ENCODE assay signal across 28 cellular contexts in the genomic region with DNA sequence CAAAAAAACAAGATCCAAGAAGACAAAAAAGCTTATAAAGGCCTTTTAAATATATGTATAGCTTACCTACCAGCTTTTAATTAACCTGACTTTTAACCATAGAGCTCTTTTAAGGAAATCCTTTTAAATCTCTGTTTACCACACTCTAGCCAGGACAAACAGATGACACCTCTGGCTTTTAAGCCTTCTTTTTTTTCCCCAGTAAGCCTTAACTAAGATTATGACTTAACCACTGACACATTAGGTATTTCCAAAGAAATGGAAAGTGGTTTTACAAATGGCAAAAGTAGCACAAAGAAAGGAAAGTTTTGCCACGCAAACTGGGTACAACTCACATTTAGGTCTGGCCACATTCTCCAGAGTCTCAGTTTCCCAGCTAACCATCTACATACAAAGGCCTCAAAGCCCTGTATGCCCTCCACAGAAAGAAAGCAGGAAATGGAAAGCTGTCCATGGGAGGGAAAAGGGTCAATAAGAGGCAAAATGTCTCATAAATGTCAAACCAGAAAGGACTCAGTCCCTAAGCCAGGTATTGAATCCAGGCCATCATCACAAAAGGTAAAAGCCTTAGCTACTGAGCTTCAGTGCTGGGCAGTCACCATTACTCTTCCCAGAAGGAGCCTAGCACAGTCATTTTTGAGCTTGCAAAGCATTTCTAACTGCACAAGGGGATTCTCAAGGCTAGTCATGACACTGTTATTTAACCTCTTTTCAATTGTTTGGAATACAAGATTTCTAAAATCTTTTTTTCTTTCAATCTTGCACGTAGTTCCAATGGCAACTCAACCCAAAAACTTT. TPM values are rescaled to one million over a fixed set of nuclear protein-coding genes. Genes with fewer than 3 reads are reported as not detected.
DNase-seq lines count a peak whose midpoint lies in the region; ATAC-seq and TF ChIP-seq lines count a peak whose summit lies in the region.
"Had no signal": no experiment of that assay in that cellular context is flagged by ENCODE, and none has a peak within 500 bp of the region (broad histone marks: within the 10 kb centered on the region; RNA-seq: fewer than 3 reads in every experiment).

No MANE protein-coding gene starts in this region.

- CTCF ChIA-PET in activated CD8-positive, alpha-beta T cell treated with anti-CD3 and anti-CD28 coated beads for 36 hours (lab: Charles Lee) = interaction anchor here (0.6 kb wide), 1 partner anchor 10 kb away, joined by 3 read pairs; no protein-coding TSS in a partner anchor
- CTCF ChIA-PET in activated CD8-positive, alpha-beta T cell treated with anti-CD3 and anti-CD28 coated beads, Interleukin-2, amount 10 ng/mL, durations not matched to agents 7 days and 5 days (lab: Charles Lee) = no interaction called here

- H3K9ac ChIP-seq in HUES48 (ENCODE audit: low read depth, low read length) (no peak overlapping the region; the same call in 1 of the 2 replicates), neural progenitor cell (no peak overlapping the region)

- peaks cover 66% of the 10 kb centered on the region for H3K4me1 ChIP-seq in HUES48 (ENCODE audit: control insufficient read depth, insufficient read depth, low read length)
- H3K4me1 ChIP-seq in neural progenitor cell = peaks cover 17% of the 10 kb centered on the region
- H3K4me1 ChIP-seq: ascending aorta, vagina had no signal

- H3K4me3 Mint-ChIP-seq in activated CD8-positive, alpha-beta T cell treated with anti-CD3 and anti-CD28 coated beads for 36 hours = no peak overlapping the region
- H3K4me3 Mint-ChIP-seq in activated CD8-positive, alpha-beta T cell treated with anti-CD3 and anti-CD28 coated beads, Interleukin-2, amount 10 ng/mL, durations not matched to agents 7 days and 5 days = no peak overlapping the region
- H3K4me3 Mint-ChIP-seq in activated naive CD8-positive, alpha-beta T cell = peak overlapping the region; percentile 25
- no peak overlapping the region for H3K4me3 Mint-ChIP-seq in neural progenitor cell
- H3K4me3 Mint-ChIP-seq: activated naive CD4-positive, alpha-beta T cell treated with anti-CD3 and anti-CD28 coated beads, Interleukin-2, amount 50 U/mL, for 24 hours; nephron; T-helper 1 cell treated with Interleukin-12 subunit alpha and Interleukin-12 subunit beta and Interleukin-4 antibody, amounts not matched to agents 30 μg/mL and 1 μg/mL, for 36 hours had no signal

- no peak for DNase-seq in activated CD8-positive, alpha-beta T cell treated with anti-CD3 and anti-CD28 coated beads for 36 hours
- no peak for DNase-seq in activated CD8-positive, alpha-beta T cell treated with anti-CD3 and anti-CD28 coated beads, Interleukin-2, amount 10 ng/mL, durations not matched to agents 7 days and 5 days
- DNase-seq in neural progenitor cell (ENCODE audit: low spot score) (no peak), NOMO-1 (lab: John Stamatoyannopoulos, UW; ENCODE audit: unreplicated experiment in 2 of 2) (no peak), NCI-H1105 treated with DMSO at 0.1 percent for 48 hours (lab: John Stamatoyannopoulos, UW) (no peak), GM03348 (ENCODE audit: low spot score) (no peak)
- DNase-seq: activated CD4-positive, alpha-beta T cell treated with anti-CD3 and anti-CD28 coated beads for 1 hour; DMS79 treated with DMSO at 0.1 percent for 48 hours; GDM1; hippocampal formation; Karpas-422; mucosa of descending colon; NCI-H1417 treated with DMSO at 0.1 percent for 48 hours; NCI-H2029 treated with DMSO at 0.1 percent for 48 hours; NCI-H526; Right ventricle myocardium superior; stimulated activated naive CD4-positive, alpha-beta T cell treated with Interleukin-2 at 50 U/mL for 16 hours had no signal

- no peaks in the 10 kb centered on the region for H4K20me1 ChIP-seq in neural progenitor cell (ENCODE audit: low read depth)

- H3K79me2 ChIP-seq in neural progenitor cell (ENCODE audit: low read depth) = peaks cover 95% of the 10 kb centered on the region

- no peak overlapping the region for H3K4me2 ChIP-seq in neural progenitor cell
- H3K4me2 ChIP-seq: A549 had no signal

- H2AFZ ChIP-seq in neural progenitor cell (replicated peaks) = no peak overlapping the region

- no peaks in the 10 kb centered on the region for H3K27me3 ChIP-seq in HUES48 (ENCODE audit: control insufficient read depth, insufficient read depth, low read length)
- H3K27me3 ChIP-seq in neural progenitor cell = no peaks in the 10 kb centered on the region
- H3K27me3 ChIP-seq: ascending aorta, cardiac muscle cell, vagina had no signal

- no peak overlapping the region for H3K4me3 ChIP-seq in HUES48 (ENCODE audit: low read depth, low read length)
- H3K4me3 ChIP-seq in neural progenitor cell = no peak overlapping the region
- H3K4me3 ChIP-seq: A549, ascending aorta, cardiac muscle cell, mucosa of descending colon, vagina had no signal

- H3K4me1 Mint-ChIP-seq in activated CD8-positive, alpha-beta T cell treated with anti-CD3 and anti-CD28 coated beads for 36 hours (ENCODE audit: low read depth) = peaks cover 75% of the 10 kb centered on the region
- H3K4me1 Mint-ChIP-seq in activated CD8-positive, alpha-beta T cell treated with anti-CD3 and anti-CD28 coated beads, Interleukin-2, amount 10 ng/mL, durations not matched to agents 7 days and 5 days (ENCODE audit: low read depth) = peaks cover 35% of the 10 kb centered on the region
- peaks cover 85% of the 10 kb centered on the region for H3K4me1 Mint-ChIP-seq in activated naive CD8-positive, alpha-beta T cell (ENCODE audit: low read depth)
- H3K4me1 Mint-ChIP-seq in neural progenitor cell = no peaks in the 10 kb centered on the region
- H3K4me1 Mint-ChIP-seq: nephron had no signal

- peaks cover 14% of the 10 kb centered on the region for H3F3A ChIP-seq in neural progenitor cell (ENCODE audit: low read depth)

- H3K27me3 Mint-ChIP-seq in activated CD8-positive, alpha-beta T cell treated with anti-CD3 and anti-CD28 coated beads for 36 hours = no peaks in the 10 kb centered on the region
- no peaks in the 10 kb centered on the region for H3K27me3 Mint-ChIP-seq in activated CD8-positive, alpha-beta T cell treated with anti-CD3 and anti-CD28 coated beads, Interleukin-2, amount 10 ng/mL, durations not matched to agents 7 days and 5 days (ENCODE audit: low read depth)
- H3K27me3 Mint-ChIP-seq in activated naive CD8-positive, alpha-beta T cell = no peaks in the 10 kb centered on the region
- no peaks in the 10 kb centered on the region for H3K27me3 Mint-ChIP-seq in neural progenitor cell (ENCODE audit: insufficient read depth, low read depth)
- H3K27me3 Mint-ChIP-seq: activated naive CD4-positive, alpha-beta T cell treated with anti-CD3 and anti-CD28 coated beads, Interleukin-2, amount 50 U/mL, for 24 hours had no signal

- peak overlapping the region; percentile 65 for H3K27ac ChIP-seq in HUES48 (ENCODE audit: low read depth, low read length)
- peak overlapping the region; percentile 72 for H3K27ac ChIP-seq in neural progenitor cell
- H3K27ac ChIP-seq: A549, ascending aorta, cardiac muscle cell, vagina had no signal

- no peak for ATAC-seq in activated CD8-positive, alpha-beta T cell treated with anti-CD3 and anti-CD28 coated beads for 36 hours
- ATAC-seq in activated CD8-positive, alpha-beta T cell treated with anti-CD3 and anti-CD28 coated beads, Interleukin-2, amount 10 ng/mL, durations not matched to agents 7 days and 5 days = no peak
- ATAC-seq: A549, mucosa of descending colon, Panc1, SK-N-SH treated with all-trans-retinoic acid at 6 μM for 48 hours had no signal

- intact Hi-C loops in activated CD8-positive, alpha-beta T cell treated with anti-CD3 and anti-CD28 coated beads for 36 hours (cut with micrococcal nuclease) = no loop called here

- no peak for TF ChIP-seq CTCF in activated CD8-positive, alpha-beta T cell treated with anti-CD3 and anti-CD28 coated beads for 36 hours (IDR thresholded peaks at IDR 0.05)
- no peak for TF ChIP-seq CTCF in neural progenitor cell (IDR thresholded peaks at IDR 0.05)

- H3K9me3 Mint-ChIP-seq in activated CD8-positive, alpha-beta T cell treated with anti-CD3 and anti-CD28 coated beads for 36 hours = no peaks in the 10 kb centered on the region
- no peaks in the 10 kb centered on the region for H3K9me3 Mint-ChIP-seq in activated CD8-positive, alpha-beta T cell treated with anti-CD3 and anti-CD28 coated beads, Interleukin-2, amount 10 ng/mL, durations not matched to agents 7 days and 5 days (ENCODE audit: insufficient read depth)
- no peaks in the 10 kb centered on the region for H3K9me3 Mint-ChIP-seq in activated naive CD8-positive, alpha-beta T cell (ENCODE audit: low read depth)
- H3K9me3 Mint-ChIP-seq in neural progenitor cell = peaks cover 8% of the 10 kb centered on the region
- H3K9me3 Mint-ChIP-seq: activated naive CD4-positive, alpha-beta T cell treated with anti-CD3 and anti-CD28 coated beads, Interleukin-2, amount 50 U/mL, for 24 hours; nephron; T-helper 1 cell treated with Interleukin-12 subunit alpha and Interleukin-12 subunit beta and Interleukin-4 antibody, amounts not matched to agents 30 μg/mL and 1 μg/mL, for 36 hours had no signal

- H3K9me3 ChIP-seq in HUES48 (ENCODE audit: control insufficient read depth, insufficient read depth, low read length) = no peaks in the 10 kb centered on the region
- no peaks in the 10 kb centered on the region for H3K9me3 ChIP-seq in neural progenitor cell (ENCODE audit: low read depth)
- H3K9me3 ChIP-seq: A549, ascending aorta, mucosa of descending colon, vagina had no signal

- POLR2A ChIA-PET in activated CD8-positive, alpha-beta T cell treated with anti-CD3 and anti-CD28 coated beads for 36 hours (lab: Charles Lee) = interaction anchor here (0.6 to 0.8 kb wide), 2 partner anchors 12 to 140 kb away, joined by 3 to 4 read pairs; no protein-coding TSS in a partner anchor
- POLR2A ChIA-PET in activated CD8-positive, alpha-beta T cell treated with anti-CD3 and anti-CD28 coated beads, Interleukin-2, amount 10 ng/mL, durations not matched to agents 7 days and 5 days (lab: Charles Lee) = interaction anchor here (0.8 kb wide), 2 partner anchors 101 to 122 kb away, joined by 3 read pairs; no protein-coding TSS in a partner anchor

- H3K36me3 Mint-ChIP-seq in activated CD8-positive, alpha-beta T cell treated with anti-CD3 and anti-CD28 coated beads for 36 hours (ENCODE audit: low read depth) = peaks cover 47% of the 10 kb centered on the region
- H3K36me3 Mint-ChIP-seq in activated CD8-positive, alpha-beta T cell treated with anti-CD3 and anti-CD28 coated beads, Interleukin-2, amount 10 ng/mL, durations not matched to agents 7 days and 5 days (ENCODE audit: low read depth) = peaks cover 32% of the 10 kb centered on the region
- peaks cover 25% of the 10 kb centered on the region for H3K36me3 Mint-ChIP-seq in activated naive CD8-positive, alpha-beta T cell
- H3K36me3 Mint-ChIP-seq in neural progenitor cell = peaks cover 16% of the 10 kb centered on the region

- H3K36me3 ChIP-seq in HUES48 (ENCODE audit: control insufficient read depth, insufficient read depth, low read length) (no peaks in the 10 kb centered on the region), neural progenitor cell (no peaks in the 10 kb centered on the region)
- H3K36me3 ChIP-seq: ascending aorta, cardiac muscle cell, vagina had no signal

- H3K27ac Mint-ChIP-seq in activated CD8-positive, alpha-beta T cell treated with anti-CD3 and anti-CD28 coated beads for 36 hours = peak overlapping the region; percentile 60
- H3K27ac Mint-ChIP-seq in activated CD8-positive, alpha-beta T cell treated with anti-CD3 and anti-CD28 coated beads, Interleukin-2, amount 10 ng/mL, durations not matched to agents 7 days and 5 days = no peak overlapping the region
- H3K27ac Mint-ChIP-seq in activated naive CD8-positive, alpha-beta T cell = peak overlapping the region; percentile 73
- no peak overlapping the region for H3K27ac Mint-ChIP-seq in neural progenitor cell
- H3K27ac Mint-ChIP-seq: activated naive CD4-positive, alpha-beta T cell treated with anti-CD3 and anti-CD28 coated beads, Interleukin-2, amount 50 U/mL, for 24 hours; nephron had no signal

RNA-seq across cellular contexts. Expression of a gene that starts 19.7 kb away (rescaled TPM):
- total RNA-seq in activated CD8-positive, alpha-beta T cell treated with anti-CD3 and anti-CD28 coated beads for 36 hours = 10 to 100 TPM; 20.6 to 21.5 TPM
- 10 to 100 TPM; 22.7 to 23.9 TPM for total RNA-seq in activated CD8-positive, alpha-beta T cell treated with anti-CD3 and anti-CD28 coated beads, Interleukin-2, amount 10 ng/mL, durations not matched to agents 7 days and 5 days
- total RNA-seq in neural progenitor cell (ENCODE audit: low replicate concordance) = 21.6 and 46.1 TPM in 2 replicates

Comparison
In these comparisons a context has a peak if more than half of its experiments do, and no peak if none do; other contexts are left out.
1. H3K27ac Mint-ChIP-seq: peak in activated CD8-positive, alpha-beta T cell treated with anti-CD3 and anti-CD28 coated beads for 36 hours (single experiment) and activated naive CD8-positive, alpha-beta T cell (single experiment); none in activated CD8-positive, alpha-beta T cell treated with anti-CD3 and anti-CD28 coated beads, Interleukin-2, amount 10 ng/mL, durations not matched to agents 7 days and 5 days (single experiment) and neural progenitor cell (single experiment).